ENCODE assay signal across 8 cellular contexts in the genomic region with DNA sequence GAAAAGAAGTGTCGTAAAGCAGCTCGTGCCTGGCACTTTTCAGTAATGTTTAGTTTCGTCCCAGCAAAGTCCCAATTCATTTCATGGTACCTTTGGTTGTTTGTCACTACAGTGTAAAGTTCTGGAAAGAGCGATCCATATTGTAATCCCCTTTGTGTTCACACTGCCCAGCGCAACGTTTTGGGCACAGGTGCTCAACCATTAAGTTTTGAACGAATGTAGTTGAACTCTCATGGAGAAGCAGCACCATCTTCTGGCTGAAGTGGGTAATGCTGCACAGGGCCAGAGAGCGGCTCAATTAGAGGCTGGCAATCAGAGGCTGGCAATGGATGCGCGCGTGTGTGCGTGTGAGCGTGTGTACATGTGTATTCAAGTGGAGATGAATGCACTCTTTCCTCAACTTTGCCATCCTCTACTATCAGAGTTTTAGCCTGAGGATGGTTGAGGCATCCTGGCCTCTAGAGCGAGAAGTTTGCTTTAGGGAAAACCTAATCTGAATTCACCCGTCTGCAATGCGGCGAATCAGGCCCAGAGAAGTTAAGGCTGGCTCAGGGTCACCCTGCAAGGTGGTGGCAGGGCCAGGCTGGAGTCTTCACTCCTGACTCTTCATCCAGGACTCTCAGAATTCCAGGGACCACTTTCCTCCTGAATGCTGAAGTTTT. TPM values are rescaled to one million over a fixed set of nuclear protein-coding genes. Genes with fewer than 3 reads are reported as not detected.
DNase-seq lines count a peak whose midpoint lies in the region; ATAC-seq, FAIRE-seq and TF ChIP-seq lines count a peak whose summit lies in the region.

No MANE protein-coding gene starts in this region.

- no peaks in the 10 kb centered on the region for H3K27me3 ChIP-seq in WERI-Rb-1 (ENCODE audit: insufficient read depth, low read depth, severe bottlenecking)
- peaks cover 2% of the 10 kb centered on the region for H3K27me3 ChIP-seq in keratinocyte (ENCODE audit: control insufficient read depth, extremely low read depth, insufficient read depth, low read length)

- no peak overlapping the region for H3K4me2 ChIP-seq in keratinocyte (ENCODE audit: control insufficient read depth, extremely low read depth, insufficient read depth, low read depth, low read length)

- no peaks in the 10 kb centered on the region for H3K4me1 ChIP-seq in keratinocyte (ENCODE audit: control insufficient read depth, extremely low read depth, insufficient read depth, low read length)

- H3K4me3 ChIP-seq in WERI-Rb-1 (ENCODE audit: low read depth, low read length) (no peak overlapping the region), keratinocyte (ENCODE audit: control insufficient read depth in 2 of 3, extremely low read depth in 1 of 3, insufficient read depth in 2 of 3, low read depth in 1 of 3, low read length in 3 of 3) (no peak overlapping the region)

- H4K20me1 ChIP-seq in keratinocyte (ENCODE audit: control insufficient read depth, extremely low read depth, insufficient read depth, low read length), result no peaks in the 10 kb centered on the region

- no peaks in the 10 kb centered on the region for H3K9me1 ChIP-seq in keratinocyte (ENCODE audit: control insufficient read depth, extremely low read depth, insufficient read depth, low read length)

- H3K9me3 ChIP-seq in WERI-Rb-1 (ENCODE audit: severe bottlenecking), result no peaks in the 10 kb centered on the region
- H3K9me3 ChIP-seq in keratinocyte (ENCODE audit: control insufficient read depth, low read depth, low read length), result no peaks in the 10 kb centered on the region

- dilution Hi-C loops in keratinocyte (cut with MboI; ENCODE audit: extremely low pct_ligation_motif_present, low sequenced_read_pairs), result no loop called here

- H3K79me2 ChIP-seq in keratinocyte (ENCODE audit: control insufficient read depth, insufficient read depth, low read length), result no peaks in the 10 kb centered on the region

- H3K27ac ChIP-seq in WERI-Rb-1 (no peak overlapping the region), keratinocyte (ENCODE audit: control insufficient read depth, insufficient read depth, low read length) (no peak overlapping the region)

- no peak overlapping the region for H3K9ac ChIP-seq in keratinocyte (ENCODE audit: control insufficient read depth, extremely low read depth, insufficient read depth, low read length)

- H3K36me3 ChIP-seq in WERI-Rb-1 (no peaks in the 10 kb centered on the region), keratinocyte (ENCODE audit: control insufficient read depth in 2 of 2, extremely low read depth in 1 of 2, insufficient read depth in 2 of 2, low read length in 2 of 2) (no peaks in the 10 kb centered on the region)

- DNase-seq in A172 (ENCODE audit: low spot score) (peak; percentile 59), GM20000 (ENCODE audit: low spot score) (peak; percentile 69), NCI-H2227 (lab: John Stamatoyannopoulos, UW; ENCODE audit: unreplicated experiment) (peak; percentile 90), WERI-Rb-1 (peak; percentile 88), T47D (ENCODE audit: low read depth in 1 of 2, low spot score in 1 of 2) (peak; percentile 62 to 89), keratinocyte (ENCODE audit: low read depth, low spot score) (peak; percentile 28)
- DNase-seq in stimulated activated CD4-positive, alpha-beta T cell treated with anti-CD3 and anti-CD28 coated beads, Interleukin-1b, Interleukin-23, amount 100 ng/mL, for 4 hours (ENCODE audit: low read depth in 2 of 2), result peak; percentile 80 to 85

- ATAC-seq in HG03108 (IDR thresholded peaks at IDR 0.05; ENCODE audit: unreplicated experiment), result no peak

- peak; percentile 48 for FAIRE-seq in keratinocyte (lab: Jason Lieb, UNC)

- in situ Hi-C loops in T47D (cut with HindIII; ENCODE audit: low pct_unique_long_range_greater_than_20kb, low sequenced_read_pairs), result no loop called here

- TF ChIP-seq CTCF in GM20000 (IDR thresholded peaks at IDR 0.05; ENCODE audit: extremely low read depth, missing control alignments) (peak; percentile 81), WERI-Rb-1 (IDR thresholded peaks at IDR 0.05; ENCODE audit: low read depth, low read length) (peak; percentile 96), keratinocyte (optimal IDR thresholded peaks at IDR 0.05 in 1 of 3, IDR thresholded peaks at IDR 0.05 in 1 of 3, conservative IDR thresholded peaks at IDR 0.05 in 1 of 3; ENCODE audit: extremely low read depth in 1 of 3, insufficient read depth in 2 of 3, low read length in 3 of 3) (peak; percentile 93 to 98 (median 97))

- H2AFZ ChIP-seq in keratinocyte (ENCODE audit: control insufficient read depth, low read length), result no peak overlapping the region

RNA-seq across cellular contexts. Expression of gene DYNLL2, which starts 29.9 kb away (rescaled TPM):
- 20.7 and 21.0 TPM in 2 replicates for total RNA-seq in A172 (2014; rRNA removed; shearing (Covaris generic))
- polyA plus RNA-seq in keratinocyte, result 12.8 to 21.5 TPM (median 18.0 TPM) in 3 replicates
- 3.6 TPM for polyA plus RNA-seq in keratinocyte (2011; ENCODE audit: low read depth)
- 15.8 and 19.8 TPM in 2 replicates for polyA plus RNA-seq in keratinocyte (2011; cell fraction: cytosol; rRNA removed)
- polyA plus RNA-seq in keratinocyte (2011; cell fraction: nucleus; rRNA removed), result 18.0 and 20.3 TPM in 2 replicates
- polyA plus RNA-seq in keratinocyte (2012; ENCODE audit: low replicate concordance), result 15.7 and 36.4 TPM in 2 replicates
- 12.4 to 16.5 TPM (median 15.8 TPM) in 3 replicates for polyA minus RNA-seq in keratinocyte
- 12.1 TPM for polyA minus RNA-seq in keratinocyte (2011; cell fraction: cytosol; rRNA and poly(A)+ RNA removed)
- 5.7 and 11.3 TPM in 2 replicates for polyA minus RNA-seq in keratinocyte (2011; cell fraction: nucleus; rRNA and poly(A)+ RNA removed)

RNA-seq across cellular contexts. Expression of gene OR4D1, which starts 35.1 kb away (rescaled TPM):
- total RNA-seq in A172 (2014; rRNA removed; shearing (Covaris generic)), result not detected in 2 replicates
- polyA plus RNA-seq in keratinocyte, result not detected in 3 replicates
- not detected for polyA plus RNA-seq in keratinocyte (2011; ENCODE audit: low read depth)
- not detected in 2 replicates for polyA plus RNA-seq in keratinocyte (2011; cell fraction: cytosol; rRNA removed)
- not detected in 2 replicates for polyA plus RNA-seq in keratinocyte (2011; cell fraction: nucleus; rRNA removed)
- polyA plus RNA-seq in keratinocyte (2012; ENCODE audit: low replicate concordance), result not detected in 2 replicates
- polyA minus RNA-seq in keratinocyte, result not detected in 3 replicates
- not detected for polyA minus RNA-seq in keratinocyte (2011; cell fraction: cytosol; rRNA and poly(A)+ RNA removed)
- polyA minus RNA-seq in keratinocyte (2011; cell fraction: nucleus; rRNA and poly(A)+ RNA removed), result not detected in 2 replicates

RNA-seq across cellular contexts. Expression of gene OR4D2, which starts 53.7 kb away (rescaled TPM):
- not detected in 2 replicates for total RNA-seq in A172 (2014; rRNA removed; shearing (Covaris generic))
- not detected in 3 replicates for polyA plus RNA-seq in keratinocyte
- polyA plus RNA-seq in keratinocyte (2011; ENCODE audit: low read depth), result not detected
- not detected in 2 replicates for polyA plus RNA-seq in keratinocyte (2011; cell fraction: cytosol; rRNA removed)
- not detected in 2 replicates for polyA plus RNA-seq in keratinocyte (2011; cell fraction: nucleus; rRNA removed)
- not detected in 2 replicates for polyA plus RNA-seq in keratinocyte (2012; ENCODE audit: low replicate concordance)
- polyA minus RNA-seq in keratinocyte, result not detected in 3 replicates
- not detected for polyA minus RNA-seq in keratinocyte (2011; cell fraction: cytosol; rRNA and poly(A)+ RNA removed)
- polyA minus RNA-seq in keratinocyte (2011; cell fraction: nucleus; rRNA and poly(A)+ RNA removed), result not detected in 2 replicates

Comparison
In these comparisons a context has a peak if more than half of its experiments do, and no peak if none do; other contexts are left out.
1. DNase-seq: peak in every context shown above with its lines; median percentile 90 in NCI-H2227; 88 in WERI-Rb-1; 82 in stimulated activated CD4-positive, alpha-beta T cell treated with anti-CD3 and anti-CD28 coated beads, Interleukin-1b, Interleukin-23, amount 100 ng/mL, for 4 hours; 76 in T47D; 69 in GM20000; 59 in A172; 28 in keratinocyte.